In the genomic region with DNA sequence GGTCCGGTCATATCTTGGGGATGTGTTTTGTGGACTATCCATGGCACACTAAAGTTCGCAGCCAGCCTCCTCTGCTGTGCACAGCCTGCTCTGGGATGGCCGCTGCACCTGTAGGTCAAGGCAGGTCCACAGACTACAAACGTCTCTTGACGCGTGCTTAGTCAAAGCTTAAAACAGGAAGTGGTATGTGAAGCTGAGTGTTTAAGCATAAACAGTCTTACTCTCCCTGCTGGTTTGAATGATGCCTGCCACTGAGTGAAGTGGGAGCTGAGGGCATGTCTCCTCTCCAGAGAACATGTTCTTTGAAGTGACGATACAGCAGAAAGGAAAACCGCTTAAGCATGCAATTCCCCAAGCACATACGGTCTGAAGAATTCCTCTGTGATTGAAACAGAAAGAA, we compare ENCODE assay signal across 8 cellular contexts.
DNase-seq lines count a peak whose midpoint lies in the region; ATAC-seq and TF ChIP-seq lines count a peak whose summit lies in the region.

No MANE protein-coding gene starts in this region.

- no peak for TF ChIP-seq CTCF in BE2C (IDR thresholded peaks at IDR 0.05; ENCODE audit: low read depth, low read length)
- TF ChIP-seq CTCF in testis (IDR thresholded peaks at IDR 0.05): no peak

- peak; percentile 94 for ATAC-seq in HG02870 (IDR thresholded peaks at IDR 0.05; ENCODE audit: unreplicated experiment)

- TF ChIP-seq POLR2A in testis (IDR thresholded peaks at IDR 0.05): no peak

- intact Hi-C loops in testis (cut with DNase I; ENCODE audit: low total_unique reads): no loop called here

- H3K36me3 ChIP-seq in BE2C (no peaks in the 10 kb centered on the region), testis (ENCODE audit: low read depth, missing control alignments) (no peaks in the 10 kb centered on the region)

- no peak overlapping the region for H3K27ac ChIP-seq in testis

- H3K27me3 ChIP-seq in BE2C: no peaks in the 10 kb centered on the region
- no peaks in the 10 kb centered on the region for H3K27me3 ChIP-seq in testis

- H3K4me3 ChIP-seq in BE2C (ENCODE audit: low read depth, low read length): no peak overlapping the region
- no peak overlapping the region for H3K4me3 ChIP-seq in testis

- no peaks in the 10 kb centered on the region for H3K4me1 ChIP-seq in BE2C
- H3K4me1 ChIP-seq in testis: no peaks in the 10 kb centered on the region

- WGBS in testis, 2 donors: 88 to 93% methylated on average over 9 of the region's 9 CpGs

- H3K9me3 ChIP-seq in BE2C (no peaks in the 10 kb centered on the region), testis (no peaks in the 10 kb centered on the region)

- peak; percentile 9 for DNase-seq in activated CD4-positive, alpha-beta T cell treated with anti-CD3 and anti-CD28 coated beads for 1 hour
- no peak for DNase-seq in activated CD4-positive, alpha-beta T cell treated with anti-CD3 and anti-CD28 coated beads, Interleukin-2, amount 50 U/mL, for 4 hours
- DNase-seq in NCI-H774 (lab: John Stamatoyannopoulos, UW) (peak; percentile 53), amniotic epithelial cell (ENCODE audit: low read depth) (peak; percentile 11), BE2C (no peak), testis (no peak)
- DNase-seq in stimulated activated naive CD4-positive, alpha-beta T cell treated with Interleukin-2 at 50 U/mL for 16 hours (lab: John Stamatoyannopoulos, UW): peak; percentile 7

Comparison
In these comparisons a context has a peak if more than half of its experiments do, and no peak if none do; other contexts are left out.
1. DNase-seq: peak in activated CD4-positive, alpha-beta T cell treated with anti-CD3 and anti-CD28 coated beads for 1 hour (single experiment), NCI-H774 (single experiment), amniotic epithelial cell (single experiment) and stimulated activated naive CD4-positive, alpha-beta T cell treated with Interleukin-2 at 50 U/mL for 16 hours (single experiment); none in activated CD4-positive, alpha-beta T cell treated with anti-CD3 and anti-CD28 coated beads, Interleukin-2, amount 50 U/mL, for 4 hours (0 of 2), BE2C (single experiment) and testis (single experiment).